1 cellular context compared by ENCODE assay signal in genomic region chr7:22214000-22214399, GRCh38.
TF ChIP-seq lines count a peak whose summit lies in the region.

No MANE protein-coding gene starts in this region.

TF ChIP-seq in endothelial cell of umbilical vein, 7 proteins besides CTCF, POLR2A, EP300 and RAD21:
- TF ChIP-seq EZH2 (IDR thresholded peaks at IDR 0.05; ENCODE audit: borderline replicate concordance, low read depth, low read length, severe bottlenecking), result no peak
- peak; percentile 47 for TF ChIP-seq JUN (IDR thresholded peaks at IDR 0.05; ENCODE audit: borderline replicate concordance, insufficient read depth, insufficient read length, low read depth)
- TF ChIP-seq POLR2AphosphoS5 (IDR thresholded peaks at IDR 0.05; ENCODE audit: insufficient read depth, low read depth, low read length), result peak; percentile 68
- no peak for TF ChIP-seq MAX (IDR thresholded peaks at IDR 0.05; ENCODE audit: insufficient read depth, insufficient read length)
- no peak for TF ChIP-seq MYC (IDR thresholded peaks at IDR 0.05; ENCODE audit: low read depth, low read length)
- peak; percentile 56 for TF ChIP-seq GATA2 (IDR thresholded peaks at IDR 0.05; ENCODE audit: insufficient read depth, insufficient read length, low read depth, low read length)
- TF ChIP-seq FOS (IDR thresholded peaks at IDR 0.05; ENCODE audit: borderline replicate concordance, insufficient read depth, low read length), result peak; percentile 59
